1 cellular context compared by ENCODE assay signal in genomic region chr16:55559233-55559632, GRCh38.
TF ChIP-seq lines count a peak whose summit lies in the region.

No MANE protein-coding gene starts in this region.

TF ChIP-seq in IMR-90, 13 proteins besides CTCF, POLR2A, EP300 and RAD21:
- no peak for TF ChIP-seq MXI1 (IDR thresholded peaks at IDR 0.05; ENCODE audit: borderline replicate concordance, low read depth, low read length)
- no peak for TF ChIP-seq RFX5 (IDR thresholded peaks at IDR 0.05; ENCODE audit: low read depth, low read length)
- no peak for TF ChIP-seq RCOR1 (IDR thresholded peaks at IDR 0.05; ENCODE audit: insufficient replicate concordance, low read length)
- TF ChIP-seq SMC3 (IDR thresholded peaks at IDR 0.05; ENCODE audit: low read depth, low read length), result no peak
- TF ChIP-seq NFE2L2 (IDR thresholded peaks at IDR 0.05; ENCODE audit: low read depth, low read length), result no peak
- TF ChIP-seq USF2 (IDR thresholded peaks at IDR 0.05; ENCODE audit: low read depth, low read length), result no peak
- no peak for TF ChIP-seq MAFK (IDR thresholded peaks at IDR 0.05; ENCODE audit: low read depth, low read length)
- TF ChIP-seq ELK1 (IDR thresholded peaks at IDR 0.05; ENCODE audit: borderline replicate concordance, low read depth, low read length), result no peak
- TF ChIP-seq CEBPB (IDR thresholded peaks at IDR 0.05; ENCODE audit: low read depth, low read length), result no peak
- no peak for TF ChIP-seq CHD1 (IDR thresholded peaks at IDR 0.05; ENCODE audit: low read depth, low read length)
- TF ChIP-seq FOS (IDR thresholded peaks at IDR 0.05; ENCODE audit: low read depth, low read length), result no peak
- no peak for TF ChIP-seq MAZ (IDR thresholded peaks at IDR 0.05; ENCODE audit: borderline replicate concordance, low read depth, low read length)
- no peak for TF ChIP-seq BHLHE40 (IDR thresholded peaks at IDR 0.05; ENCODE audit: low read depth, low read length)
